In the genomic region with DNA sequence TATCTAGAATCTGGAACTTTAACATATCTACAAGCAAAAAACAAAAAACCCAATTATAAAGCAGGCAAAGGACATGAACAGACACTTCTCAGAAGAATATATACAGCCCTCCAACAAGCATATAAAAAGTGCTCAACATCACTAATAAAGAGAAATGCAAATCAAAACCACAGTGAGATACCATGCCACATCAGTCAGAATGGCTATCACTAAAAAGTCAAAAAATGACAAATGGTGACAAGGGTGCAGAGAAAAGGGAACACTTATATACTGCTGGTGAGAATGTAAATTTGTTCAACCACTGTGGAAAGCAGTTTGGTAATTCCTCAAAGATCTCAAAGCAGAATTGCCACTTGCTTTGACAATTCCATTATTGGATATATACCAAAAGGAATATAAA, we compare ENCODE assay signal across 22 cellular contexts.
A peak's percentile ranks its signal among the peaks of the same experiment; 100 is the strongest.
DNase-seq lines count a peak whose midpoint lies in the region; ATAC-seq and TF ChIP-seq lines count a peak whose summit lies in the region.
"Had no signal": no experiment of that assay in that cellular context is flagged by ENCODE, and none has a peak within 500 bp of the region (broad histone marks: within the 10 kb centered on the region; RNA-seq: fewer than 3 reads in every experiment).

No MANE protein-coding gene starts in this region.

- H3K27ac Mint-ChIP-seq in stimulated activated effector memory CD8-positive, alpha-beta T cell treated with anti-CD3 and anti-CD28 coated beads, Interleukin-12 subunit alpha, Interleukin-12 subunit beta, amount 100 ng/mL, for 72 hours: no peak overlapping the region
- H3K27ac Mint-ChIP-seq: CD14-positive monocyte; CD4-positive, alpha-beta memory T cell; CD8-positive, alpha-beta memory T cell had no signal

- H3K9me3 ChIP-seq in OCI-LY3 (ENCODE audit: insufficient read depth, low read length): no peaks in the 10 kb centered on the region
- H3K9me3 ChIP-seq: BE2C, BLaER1 had no signal

- peak; percentile 89 for ATAC-seq in GM18867 (IDR thresholded peaks at IDR 0.05; ENCODE audit: unreplicated experiment)
- ATAC-seq in HG02610 (IDR thresholded peaks at IDR 0.05; ENCODE audit: unreplicated experiment): peak; percentile 97
- no peak for ATAC-seq in stimulated activated effector memory CD8-positive, alpha-beta T cell treated with anti-CD3 and anti-CD28 coated beads, Interleukin-12 subunit alpha, Interleukin-12 subunit beta, amount 100 ng/mL, for 72 hours
- no peak for ATAC-seq in HG02938 (IDR thresholded peaks at IDR 0.05; ENCODE audit: unreplicated experiment)

- no peak for DNase-seq in stimulated activated effector memory CD8-positive, alpha-beta T cell treated with anti-CD3 and anti-CD28 coated beads, Interleukin-12 subunit alpha, Interleukin-12 subunit beta, amount 100 ng/mL, for 72 hours (ENCODE audit: low spot score in 2 of 2)
- DNase-seq in NCI-H1436 (lab: John Stamatoyannopoulos, UW): no peak
- DNase-seq in GF-D8 (lab: John Stamatoyannopoulos, UW): no peak
- DNase-seq: 8988T; ACHN; BE2C; C1 segment of cervical spinal cord; CD4-positive, alpha-beta memory T cell; CD4-positive, CD25-positive, alpha-beta regulatory T cell; CD8-positive, alpha-beta memory T cell; COR-L47; DMS 273 treated with DMSO at 0.1 percent for 48 hours; DMS53; DMS79; DND-41; EL had no signal

- H3K4me2 ChIP-seq in OCI-LY3 (ENCODE audit: low read length): peak overlapping the region; percentile 5; the same call in 1 of the 2 replicates
- H3K4me2 ChIP-seq: BLaER1 had no signal

- H3K9me3 Mint-ChIP-seq in stimulated activated effector memory CD8-positive, alpha-beta T cell treated with anti-CD3 and anti-CD28 coated beads, Interleukin-12 subunit alpha, Interleukin-12 subunit beta, amount 100 ng/mL, for 72 hours: peaks cover 15% of the 10 kb centered on the region

- no peaks in the 10 kb centered on the region for H3K4me1 Mint-ChIP-seq in stimulated activated effector memory CD8-positive, alpha-beta T cell treated with anti-CD3 and anti-CD28 coated beads, Interleukin-12 subunit alpha, Interleukin-12 subunit beta, amount 100 ng/mL, for 72 hours
- H3K4me1 Mint-ChIP-seq: CD14-positive monocyte; CD4-positive, alpha-beta memory T cell; CD4-positive, CD25-positive, alpha-beta regulatory T cell; CD8-positive, alpha-beta memory T cell had no signal

- no peaks in the 10 kb centered on the region for H3K36me3 ChIP-seq in OCI-LY3 (replicated peaks; ENCODE audit: low read depth, low read length)
- H3K36me3 ChIP-seq: BE2C, BLaER1 had no signal

- no peak overlapping the region for H3K9ac ChIP-seq in OCI-LY3 (ENCODE audit: low read length)
- H3K9ac ChIP-seq: BLaER1 had no signal

- H3K4me3 ChIP-seq in OCI-LY3 (ENCODE audit: low read length): no peak overlapping the region
- H3K4me3 ChIP-seq: BLaER1 had no signal

- H3K4me3 Mint-ChIP-seq in stimulated activated effector memory CD8-positive, alpha-beta T cell treated with anti-CD3 and anti-CD28 coated beads, Interleukin-12 subunit alpha, Interleukin-12 subunit beta, amount 100 ng/mL, for 72 hours: no peak overlapping the region
- H3K4me3 Mint-ChIP-seq: CD14-positive monocyte; CD4-positive, alpha-beta memory T cell; CD4-positive, CD25-positive, alpha-beta regulatory T cell; CD8-positive, alpha-beta memory T cell had no signal

- peaks cover 13% of the 10 kb centered on the region for H3K4me1 ChIP-seq in OCI-LY3 (ENCODE audit: low read length)
- H3K4me1 ChIP-seq: BE2C, BLaER1 had no signal

- H2AFZ ChIP-seq in OCI-LY3 (ENCODE audit: low read depth, low read length): no peak overlapping the region

- H3K36me3 Mint-ChIP-seq in stimulated activated effector memory CD8-positive, alpha-beta T cell treated with anti-CD3 and anti-CD28 coated beads, Interleukin-12 subunit alpha, Interleukin-12 subunit beta, amount 100 ng/mL, for 72 hours: no peaks in the 10 kb centered on the region
- H3K36me3 Mint-ChIP-seq: CD14-positive monocyte; CD4-positive, alpha-beta memory T cell; CD4-positive, CD25-positive, alpha-beta regulatory T cell; CD8-positive, alpha-beta memory T cell had no signal

- TF ChIP-seq CTCF in OCI-LY3 (IDR thresholded peaks at IDR 0.05; ENCODE audit: low read depth, low read length): no peak

- H4K20me1 ChIP-seq in OCI-LY3 (ENCODE audit: insufficient read depth, low read length): no peaks in the 10 kb centered on the region
- H4K20me1 ChIP-seq: BLaER1 had no signal

- H3K27ac ChIP-seq in OCI-LY3 (ENCODE audit: low read length): no peak overlapping the region
- H3K27ac ChIP-seq: BLaER1 had no signal

- no peaks in the 10 kb centered on the region for H3K79me2 ChIP-seq in OCI-LY3 (ENCODE audit: low read length)

- H3K27me3 ChIP-seq in OCI-LY3 (ENCODE audit: low read depth, low read length): no peaks in the 10 kb centered on the region
- H3K27me3 ChIP-seq: BE2C, BLaER1 had no signal

Comparison
In these comparisons a context has a peak if more than half of its experiments do, and no peak if none do; other contexts are left out.
1. ATAC-seq: peak in GM18867 (single experiment) and HG02610 (single experiment); none in stimulated activated effector memory CD8-positive, alpha-beta T cell treated with anti-CD3 and anti-CD28 coated beads, Interleukin-12 subunit alpha, Interleukin-12 subunit beta, amount 100 ng/mL, for 72 hours (single experiment) and HG02938 (single experiment).